In the genomic region with DNA sequence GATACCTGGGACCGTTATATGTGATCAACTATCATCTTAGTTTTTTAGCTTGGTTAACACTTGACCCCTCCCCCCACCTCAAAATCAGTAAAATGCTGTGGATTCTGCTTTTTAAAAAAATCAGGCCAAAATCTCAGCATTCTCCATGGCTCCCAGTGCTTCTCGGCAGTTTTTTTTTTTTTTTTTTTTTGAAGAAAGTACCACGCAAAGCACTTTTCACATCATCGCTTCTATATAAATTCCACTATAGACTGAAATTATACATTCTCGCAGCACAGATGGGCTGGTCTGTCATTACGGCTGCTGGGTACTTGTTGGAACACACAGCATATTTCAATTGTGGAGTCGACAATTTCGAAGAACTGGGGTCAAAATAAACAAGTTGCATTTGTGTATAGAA, we compare ENCODE assay signal across 12 cellular contexts.
DNase-seq lines count a peak whose midpoint lies in the region; ATAC-seq lines count a peak whose summit lies in the region.
"Had no signal": no experiment of that assay in that cellular context is flagged by ENCODE, and none has a peak within 500 bp of the region (broad histone marks: within the 10 kb centered on the region; RNA-seq: fewer than 3 reads in every experiment).

No MANE protein-coding gene starts in this region.

- H3K4me3 ChIP-seq in right cardiac atrium (ENCODE audit: low read length) = no peak overlapping the region

- H3K9me3 ChIP-seq in right cardiac atrium (ENCODE audit: control insufficient read depth, low read length) = no peaks in the 10 kb centered on the region
- H3K9me3 ChIP-seq: neutrophil had no signal

- DNase-seq in right cardiac atrium (peak in 1 of 3 donors; percentile 14), Right ventricle myocardium inferior (ENCODE audit: missing footprints) (no peak), epithelial cell of prostate (ENCODE audit: low read depth, low spot score) (no peak), posterior cingulate gyrus (peak in 8 of 10 donors; percentile 4 to 82 (median 20)), NCI-H146 treated with DMSO at 0.1 percent for 48 hours (lab: John Stamatoyannopoulos, UW; ENCODE audit: unreplicated experiment) (no peak), NCI-H1930 (lab: John Stamatoyannopoulos, UW) (no peak)
- DNase-seq in stimulated activated CD4-positive, alpha-beta T cell treated with anti-CD3 and anti-CD28 coated beads, Interleukin-4, amount 100 ng/mL, for 4 hours = no peak
- DNase-seq: activated CD8-positive, alpha-beta memory T cell treated with anti-CD3 and anti-CD28 coated beads, Interleukin-2, amount 50 U/mL, for 48 hours; Karpas-422; stimulated activated CD4-positive, alpha-beta T cell treated with anti-CD3 and anti-CD28 coated beads, Interleukin-4, amount 100 ng/mL, for 24 hours had no signal

- intact Hi-C loops in right cardiac atrium (cut with DNase I) = no loop called here
- intact Hi-C loops in Right ventricle myocardium inferior (cut with DNase I) = no loop called here
- intact Hi-C loops in posterior cingulate gyrus (cut with DNase I) = no loop called here

- ATAC-seq in right cardiac atrium (no peak), Right ventricle myocardium inferior (no peak), GM19455 (IDR thresholded peaks at IDR 0.05; ENCODE audit: unreplicated experiment) (no peak)

- H3K4me1 ChIP-seq in right cardiac atrium (ENCODE audit: control insufficient read depth, insufficient read depth, low read length) = peaks cover 33% of the 10 kb centered on the region

- no peaks in the 10 kb centered on the region for H3K27me3 ChIP-seq in right cardiac atrium (ENCODE audit: control insufficient read depth, insufficient read depth)
- H3K27me3 ChIP-seq: neutrophil had no signal

- WGBS in right cardiac atrium = 45% methylated on average over 8 of the region's 8 CpGs

- H3K27ac ChIP-seq in right cardiac atrium (ENCODE audit: low read length) (peak overlapping the region; percentile 16), epithelial cell of prostate (peak overlapping the region; percentile 99)
- H3K27ac ChIP-seq: neutrophil had no signal

Comparison
In these comparisons a context has a peak if more than half of its experiments do, and no peak if none do; other contexts are left out.
1. DNase-seq: peak in posterior cingulate gyrus (8 of 10); none in Right ventricle myocardium inferior (single experiment), epithelial cell of prostate (single experiment), NCI-H146 treated with DMSO at 0.1 percent for 48 hours (single experiment), stimulated activated CD4-positive, alpha-beta T cell treated with anti-CD3 and anti-CD28 coated beads, Interleukin-4, amount 100 ng/mL, for 4 hours (0 of 2) and NCI-H1930 (0 of 2).